In genomic region chr20:43187476-43188233, GRCh38 we compare ENCODE assay signal across 9 cellular contexts. TPM values are rescaled to one million over a fixed set of nuclear protein-coding genes. Genes with fewer than 3 reads are reported as not detected.
DNase-seq lines count a peak whose midpoint lies in the region; ATAC-seq and TF ChIP-seq lines count a peak whose summit lies in the region.
"Had no signal": no experiment of that assay in that cellular context is flagged by ENCODE, and none has a peak within 500 bp of the region (broad histone marks: within the 10 kb centered on the region; RNA-seq: fewer than 3 reads in every experiment).

No MANE protein-coding gene starts in this region.

- H4K20me1 ChIP-seq in OCI-LY7 (ENCODE audit: insufficient read depth, low read length) = no peaks in the 10 kb centered on the region

- H2AFZ ChIP-seq in OCI-LY7 (ENCODE audit: low read length) = no peak overlapping the region

- no peaks in the 10 kb centered on the region for H3K79me2 ChIP-seq in OCI-LY7 (ENCODE audit: insufficient read depth, low read depth, low read length)

- no peak overlapping the region for H3K4me2 ChIP-seq in OCI-LY7 (ENCODE audit: low read length)

- DNase-seq in D341Med (ENCODE audit: low spot score) (peak; percentile 83), HPDE6-E6E7 (ENCODE audit: extremely low spot score) (peak; percentile 86), OCI-LY7 (ENCODE audit: low spot score) (peak; percentile 49), fibroblast of mammary gland (ENCODE audit: low read depth) (peak; percentile 58), testis (peak; percentile 90)
- peak; percentile 83 to 86 for DNase-seq in activated T-cell treated with anti-CD3 and anti-CD28 coated beads, Interleukin-2, amount 50 U/mL, for 48 hours
- peak; percentile 66 for DNase-seq in natural killer cell treated with Interleukin-12 subunit alpha and Interleukin-12 subunit beta and Interleukin-15 and Interleukin-18, amount 100 ng/mL, for 72 hours (ENCODE audit: low spot score)

- H3K36me3 ChIP-seq in OCI-LY7 (ENCODE audit: insufficient read depth, low read length) (no peaks in the 10 kb centered on the region), testis (ENCODE audit: low read depth, missing control alignments) (no peaks in the 10 kb centered on the region)

- H3K9me2 ChIP-seq in OCI-LY7 (ENCODE audit: insufficient read depth, low read length) = no peaks in the 10 kb centered on the region

- CTCF ChIA-PET in OCI-LY7 (lab: Charles Lee; ENCODE audit: unreplicated experiment) = no interaction called here

- intact Hi-C loops in OCI-LY7 (cut with micrococcal nuclease; ENCODE audit: unreplicated experiment) (loop anchor here (5.0 kb wide), 2 partner anchors 1230 to 1450 kb away; no protein-coding TSS in a partner anchor), testis (cut with DNase I; ENCODE audit: low total_unique reads) (no loop called here)

- H3K27ac Mint-ChIP-seq in natural killer cell treated with Interleukin-12 subunit alpha and Interleukin-12 subunit beta and Interleukin-15 and Interleukin-18, amount 100 ng/mL, for 72 hours = no peak overlapping the region

- peaks cover 3 to 6% of the 10 kb centered on the region in 2 donors for H3K4me1 Mint-ChIP-seq in natural killer cell treated with Interleukin-12 subunit alpha and Interleukin-12 subunit beta and Interleukin-15 and Interleukin-18, amount 100 ng/mL, for 72 hours (ENCODE audit: low read depth in 2 of 2)

- no peaks in the 10 kb centered on the region for H3K9me3 Mint-ChIP-seq in natural killer cell treated with Interleukin-12 subunit alpha and Interleukin-12 subunit beta and Interleukin-15 and Interleukin-18, amount 100 ng/mL, for 72 hours
- H3K9me3 Mint-ChIP-seq: central memory CD8-positive, alpha-beta T cell had no signal

- POLR2A ChIA-PET in OCI-LY7 (lab: Charles Lee) = no interaction called here

- WGBS in testis, 2 donors = 5 to 6% methylated on average over 24 of the region's 24 CpGs

- no peak overlapping the region for H3K27ac ChIP-seq in OCI-LY7 (ENCODE audit: low read depth, low read length, poor library complexity, severe bottlenecking)
- H3K27ac ChIP-seq in testis = no peak overlapping the region

- H3K4me1 ChIP-seq in OCI-LY7 (ENCODE audit: insufficient read depth, low read length, poor library complexity, severe bottlenecking) = no peaks in the 10 kb centered on the region
- H3K4me1 ChIP-seq in testis = peaks cover 15% of the 10 kb centered on the region

- no peaks in the 10 kb centered on the region for H3K36me3 Mint-ChIP-seq in natural killer cell treated with Interleukin-12 subunit alpha and Interleukin-12 subunit beta and Interleukin-15 and Interleukin-18, amount 100 ng/mL, for 72 hours

- no peak overlapping the region for H3K4me3 Mint-ChIP-seq in natural killer cell treated with Interleukin-12 subunit alpha and Interleukin-12 subunit beta and Interleukin-15 and Interleukin-18, amount 100 ng/mL, for 72 hours
- H3K4me3 Mint-ChIP-seq: central memory CD8-positive, alpha-beta T cell had no signal

- no peak for TF ChIP-seq POLR2A in testis (IDR thresholded peaks at IDR 0.05)

- no peaks in the 10 kb centered on the region for H3K27me3 ChIP-seq in testis

- peak in 1 of 2 donors; percentile 64 for ATAC-seq in natural killer cell treated with Interleukin-12 subunit alpha and Interleukin-12 subunit beta and Interleukin-15 and Interleukin-18, amount 100 ng/mL, for 72 hours
- ATAC-seq in HG02852 (IDR thresholded peaks at IDR 0.05; ENCODE audit: unreplicated experiment) = no peak

- peaks cover 28 to 45% of the 10 kb centered on the region in 2 donors for H3K27me3 Mint-ChIP-seq in natural killer cell treated with Interleukin-12 subunit alpha and Interleukin-12 subunit beta and Interleukin-15 and Interleukin-18, amount 100 ng/mL, for 72 hours

- H3K4me3 ChIP-seq in OCI-LY7 (ENCODE audit: low read depth, low read length, poor library complexity, severe bottlenecking) (no peak overlapping the region), fibroblast of mammary gland (ENCODE audit: control insufficient read depth, low read depth, low read length) (no peak overlapping the region), testis (no peak overlapping the region)

- peak; percentile 97 for TF ChIP-seq CTCF in OCI-LY7 (conservative IDR thresholded peaks at IDR 0.05; ENCODE audit: low read length)
- peak; percentile 85 for TF ChIP-seq CTCF in fibroblast of mammary gland (conservative IDR thresholded peaks at IDR 0.05; ENCODE audit: control insufficient read depth, insufficient read depth, low read depth, low read length)
- peak; percentile 92 to 98 (median 95) for TF ChIP-seq CTCF in testis (IDR thresholded peaks at IDR 0.05)

- H3K9me3 ChIP-seq in OCI-LY7 (ENCODE audit: low read length) = no peaks in the 10 kb centered on the region
- H3K9me3 ChIP-seq in testis = no peaks in the 10 kb centered on the region

- no TSS peak for BruUV-seq in OCI-LY7 (replicated peaks; lab: Mats Ljungman, UMichigan)

RNA-seq across cellular contexts. Expression of gene PTPRT, which starts 2.1 kb away (rescaled TPM):
- not detected in 2 replicates for total RNA-seq in OCI-LY7 (2014; rRNA removed; shearing (Covaris generic))
- total RNA-seq in OCI-LY7 (2022) = not detected in 2 replicates
- not detected for total RNA-seq in natural killer cell treated with Interleukin-12 subunit alpha and Interleukin-12 subunit beta and Interleukin-15 and Interleukin-18, amount 100 ng/mL, for 72 hours
- 1 to 10 TPM; 2.3 TPM for total RNA-seq in testis
- polyA plus RNA-seq in testis (ENCODE audit: insufficient read depth, low read depth, low replicate concordance) = 2.5 TPM
